In the genomic region with DNA sequence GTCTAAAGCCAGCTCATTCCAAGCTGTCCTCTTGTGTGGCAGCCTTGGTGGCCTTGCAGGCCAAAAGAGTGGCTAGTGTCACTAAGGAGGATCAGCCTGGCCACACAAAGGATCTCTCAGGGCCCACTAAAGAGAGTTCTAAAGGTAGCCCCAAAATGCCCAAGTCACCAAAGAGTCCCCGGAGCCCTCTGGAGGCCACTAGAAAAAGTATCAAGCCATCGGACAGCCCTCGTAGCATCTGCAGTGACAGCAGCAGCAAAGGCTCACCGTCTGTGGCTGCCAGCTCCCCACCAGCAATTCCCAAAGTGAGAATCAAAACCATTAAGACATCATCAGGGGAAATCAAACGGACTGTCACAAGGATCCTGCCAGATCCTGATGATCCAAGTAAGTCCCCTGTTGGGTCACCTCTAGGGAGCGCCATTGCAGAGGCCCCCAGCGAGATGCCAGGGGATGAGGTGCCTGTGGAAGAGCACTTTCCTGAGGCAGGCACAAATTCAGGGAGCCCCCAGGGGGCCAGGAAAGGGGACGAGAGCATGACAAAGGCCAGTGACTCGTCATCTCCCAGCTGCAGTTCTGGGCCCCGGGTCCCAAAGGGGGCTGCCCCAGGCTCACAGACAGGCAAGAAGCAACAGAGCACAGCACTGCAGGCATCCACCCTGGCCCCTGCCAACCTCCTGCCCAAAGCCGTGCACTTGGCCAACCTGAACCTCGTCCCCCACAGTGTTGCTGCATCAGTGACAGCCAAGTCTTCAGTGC, we compare ENCODE assay signal across 1 cellular context.
TF ChIP-seq lines count a peak whose summit lies in the region.

No MANE protein-coding gene starts in this region.

TF ChIP-seq in GM23338, 12 proteins besides CTCF, POLR2A, EP300 and RAD21 (continued from another document):
- TF ChIP-seq, protein P1, sequence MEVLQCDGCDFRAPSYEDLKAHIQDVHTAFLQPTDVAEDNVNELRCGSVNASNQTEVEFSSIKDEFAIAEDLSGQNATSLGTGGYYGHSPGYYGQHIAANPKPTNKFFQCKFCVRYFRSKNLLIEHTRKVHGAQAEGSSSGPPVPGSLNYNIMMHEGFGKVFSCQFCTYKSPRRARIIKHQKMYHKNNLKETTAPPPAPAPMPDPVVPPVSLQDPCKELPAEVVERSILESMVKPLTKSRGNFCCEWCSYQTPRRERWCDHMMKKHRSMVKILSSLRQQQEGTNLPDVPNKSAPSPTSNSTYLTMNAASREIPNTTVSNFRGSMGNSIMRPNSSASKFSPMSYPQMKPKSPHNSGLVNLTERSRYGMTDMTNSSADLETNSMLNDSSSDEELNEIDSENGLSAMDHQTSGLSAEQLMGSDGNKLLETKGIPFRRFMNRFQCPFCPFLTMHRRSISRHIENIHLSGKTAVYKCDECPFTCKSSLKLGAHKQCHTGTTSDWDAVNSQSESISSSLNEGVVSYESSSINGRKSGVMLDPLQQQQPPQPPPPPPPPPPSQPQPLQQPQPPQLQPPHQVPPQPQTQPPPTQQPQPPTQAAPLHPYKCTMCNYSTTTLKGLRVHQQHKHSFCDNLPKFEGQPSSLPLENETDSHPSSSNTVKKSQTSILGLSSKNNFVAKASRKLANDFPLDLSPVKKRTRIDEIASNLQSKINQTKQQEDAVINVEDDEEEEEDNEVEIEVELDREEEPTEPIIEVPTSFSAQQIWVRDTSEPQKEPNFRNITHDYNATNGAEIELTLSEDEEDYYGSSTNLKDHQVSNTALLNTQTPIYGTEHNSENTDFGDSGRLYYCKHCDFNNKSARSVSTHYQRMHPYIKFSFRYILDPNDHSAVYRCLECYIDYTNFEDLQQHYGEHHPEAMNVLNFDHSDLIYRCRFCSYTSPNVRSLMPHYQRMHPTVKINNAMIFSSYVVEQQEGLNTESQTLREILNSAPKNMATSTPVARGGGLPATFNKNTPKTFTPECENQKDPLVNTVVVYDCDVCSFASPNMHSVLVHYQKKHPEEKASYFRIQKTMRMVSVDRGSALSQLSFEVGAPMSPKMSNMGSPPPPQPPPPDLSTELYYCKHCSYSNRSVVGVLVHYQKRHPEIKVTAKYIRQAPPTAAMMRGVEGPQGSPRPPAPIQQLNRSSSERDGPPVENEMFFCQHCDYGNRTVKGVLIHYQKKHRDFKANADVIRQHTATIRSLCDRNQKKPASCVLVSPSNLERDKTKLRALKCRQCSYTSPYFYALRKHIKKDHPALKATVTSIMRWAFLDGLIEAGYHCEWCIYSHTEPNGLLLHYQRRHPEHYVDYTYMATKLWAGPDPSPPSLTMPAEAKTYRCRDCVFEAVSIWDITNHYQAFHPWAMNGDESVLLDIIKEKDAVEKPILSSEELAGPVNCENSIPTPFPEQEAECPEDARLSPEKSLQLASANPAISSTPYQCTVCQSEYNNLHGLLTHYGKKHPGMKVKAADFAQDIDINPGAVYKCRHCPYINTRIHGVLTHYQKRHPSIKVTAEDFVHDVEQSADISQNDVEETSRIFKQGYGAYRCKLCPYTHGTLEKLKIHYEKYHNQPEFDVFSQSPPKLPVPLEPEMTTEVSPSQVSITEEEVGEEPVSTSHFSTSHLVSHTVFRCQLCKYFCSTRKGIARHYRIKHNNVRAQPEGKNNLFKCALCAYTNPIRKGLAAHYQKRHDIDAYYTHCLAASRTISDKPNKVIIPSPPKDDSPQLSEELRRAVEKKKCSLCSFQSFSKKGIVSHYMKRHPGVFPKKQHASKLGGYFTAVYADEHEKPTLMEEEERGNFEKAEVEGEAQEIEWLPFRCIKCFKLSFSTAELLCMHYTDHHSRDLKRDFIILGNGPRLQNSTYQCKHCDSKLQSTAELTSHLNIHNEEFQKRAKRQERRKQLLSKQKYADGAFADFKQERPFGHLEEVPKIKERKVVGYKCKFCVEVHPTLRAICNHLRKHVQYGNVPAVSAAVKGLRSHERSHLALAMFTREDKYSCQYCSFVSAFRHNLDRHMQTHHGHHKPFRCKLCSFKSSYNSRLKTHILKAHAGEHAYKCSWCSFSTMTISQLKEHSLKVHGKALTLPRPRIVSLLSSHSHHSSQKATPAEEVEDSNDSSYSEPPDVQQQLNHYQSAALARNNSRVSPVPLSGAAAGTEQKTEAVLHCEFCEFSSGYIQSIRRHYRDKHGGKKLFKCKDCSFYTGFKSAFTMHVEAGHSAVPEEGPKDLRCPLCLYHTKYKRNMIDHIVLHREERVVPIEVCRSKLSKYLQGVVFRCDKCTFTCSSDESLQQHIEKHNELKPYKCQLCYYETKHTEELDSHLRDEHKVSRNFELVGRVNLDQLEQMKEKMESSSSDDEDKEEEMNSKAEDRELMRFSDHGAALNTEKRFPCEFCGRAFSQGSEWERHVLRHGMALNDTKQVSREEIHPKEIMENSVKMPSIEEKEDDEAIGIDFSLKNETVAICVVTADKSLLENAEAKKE (CRISPR knock-in tag; IDR thresholded peaks at IDR 0.05), result no peak
TF ChIP-seq in GM23338: peak in this region for 0.
